10 cellular contexts compared by ENCODE assay signal in the genomic region with DNA sequence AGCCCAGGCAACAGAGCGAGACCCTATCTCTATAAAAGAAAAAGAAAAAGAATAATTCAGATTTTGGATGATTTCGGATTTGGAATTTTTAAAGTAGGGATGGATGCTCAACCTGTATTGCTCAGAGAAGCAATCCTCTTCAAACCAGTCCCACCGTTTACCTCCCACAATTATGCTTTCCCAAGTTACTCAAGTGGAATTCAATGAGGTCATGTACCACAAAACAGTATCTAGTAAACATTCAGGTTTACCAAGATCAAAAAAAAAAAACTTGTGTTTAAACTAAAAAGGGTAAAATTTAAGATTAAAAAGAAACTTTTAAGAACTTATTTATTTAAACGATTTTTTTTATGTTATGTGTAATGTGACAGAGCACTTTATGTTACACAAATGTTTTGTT. TPM values are rescaled to one million over a fixed set of nuclear protein-coding genes. Genes with fewer than 3 reads are reported as not detected.
DNase-seq lines count a peak whose midpoint lies in the region; ATAC-seq and TF ChIP-seq lines count a peak whose summit lies in the region.
"Had no signal": no experiment of that assay in that cellular context is flagged by ENCODE, and none has a peak within 500 bp of the region (broad histone marks: within the 10 kb centered on the region; RNA-seq: fewer than 3 reads in every experiment).

No MANE protein-coding gene starts in this region.

- no peaks in the 10 kb centered on the region for H3K9me2 ChIP-seq in DOHH2 (replicated peaks; ENCODE audit: control insufficient read depth, low read length)

- peak overlapping the region; percentile 94 for H3K4me3 ChIP-seq in DOHH2 (ENCODE audit: low read length)
- peak overlapping the region; percentile 92 for H3K4me3 ChIP-seq in MG63
- H3K4me3 ChIP-seq in effector memory CD4-positive, alpha-beta T cell (ENCODE audit: insufficient read depth, low read depth, low read length, poor library complexity, severe bottlenecking) = peak overlapping the region; percentile 12
- H3K4me3 ChIP-seq in neuron (ENCODE audit: low read length) = peak overlapping the region; percentile 83
- H3K4me3 ChIP-seq in body of pancreas = no peak overlapping the region

- H3K9me3 ChIP-seq in DOHH2 (ENCODE audit: control insufficient read depth, insufficient read depth, low read length) (no peaks in the 10 kb centered on the region), MG63 (no peaks in the 10 kb centered on the region), neuron (ENCODE audit: low read length) (peaks cover 4% of the 10 kb centered on the region), body of pancreas (no peaks in the 10 kb centered on the region)
- no peaks in the 10 kb centered on the region for H3K9me3 ChIP-seq in effector memory CD4-positive, alpha-beta T cell (ENCODE audit: control insufficient read depth, low read length)

- H3K27ac ChIP-seq in DOHH2 (ENCODE audit: low read depth, low read length) (no peak overlapping the region), body of pancreas (no peak overlapping the region)
- H3K27ac ChIP-seq in effector memory CD4-positive, alpha-beta T cell (ENCODE audit: insufficient read depth, low read length, poor library complexity, severe bottlenecking) = no peak overlapping the region

- no peak for TF ChIP-seq POLR2A in body of pancreas (IDR thresholded peaks at IDR 0.05)

- peaks cover 9% of the 10 kb centered on the region for H3F3A ChIP-seq in DOHH2 (ENCODE audit: control insufficient read depth, insufficient read depth)

- H3K4me1 ChIP-seq in DOHH2 (ENCODE audit: control insufficient read depth, low read length) (peaks cover 24% of the 10 kb centered on the region), neuron (ENCODE audit: insufficient read depth, low read length) (peaks cover 34% of the 10 kb centered on the region), body of pancreas (peaks cover 34% of the 10 kb centered on the region)
- peaks cover 15% of the 10 kb centered on the region for H3K4me1 ChIP-seq in effector memory CD4-positive, alpha-beta T cell (ENCODE audit: control insufficient read depth, insufficient read depth, low read length, poor library complexity, severe bottlenecking)

- H3K36me3 ChIP-seq in DOHH2 (ENCODE audit: control insufficient read depth, low read length) (peaks cover 62% of the 10 kb centered on the region), MG63 (peaks cover 41% of the 10 kb centered on the region), neuron (ENCODE audit: insufficient read depth, low read length) (peaks cover 36% of the 10 kb centered on the region), body of pancreas (replicated peaks in 1 of 2; ENCODE audit: insufficient read depth in 1 of 2, low read depth in 2 of 2) (peaks cover 0 to 19% of the 10 kb centered on the region in 2 donors)
- H3K36me3 ChIP-seq in effector memory CD4-positive, alpha-beta T cell (ENCODE audit: control insufficient read depth, insufficient read depth, low read length) = peaks cover 29% of the 10 kb centered on the region

- intact Hi-C loops in body of pancreas (cut with DNase I) = no loop called here

- H3K27me3 ChIP-seq in DOHH2 (ENCODE audit: control insufficient read depth, low read length) = no peaks in the 10 kb centered on the region
- H3K27me3 ChIP-seq in MG63 = no peaks in the 10 kb centered on the region
- H3K27me3 ChIP-seq in effector memory CD4-positive, alpha-beta T cell (replicated peaks; ENCODE audit: control insufficient read depth, insufficient read depth, low read length, poor library complexity, severe bottlenecking) = no peaks in the 10 kb centered on the region
- H3K27me3 ChIP-seq in neuron (ENCODE audit: insufficient read depth, low read length) = no peaks in the 10 kb centered on the region
- H3K27me3 ChIP-seq in body of pancreas = no peaks in the 10 kb centered on the region

- TF ChIP-seq CTCF in DOHH2 (IDR thresholded peaks at IDR 0.05; ENCODE audit: low read depth, low read length, poor library complexity, severe bottlenecking) (no peak), body of pancreas (IDR thresholded peaks at IDR 0.05) (no peak)

- 56 to 58% methylated on average over 4 of the region's 4 CpGs for WGBS in body of pancreas, 2 donors

- peaks cover 72% of the 10 kb centered on the region for H3K79me2 ChIP-seq in DOHH2 (ENCODE audit: control insufficient read depth, low read length)

- DNase-seq in MG63 (no peak), T1000 (lab: John Stamatoyannopoulos, UW) (no peak), body of pancreas (no peak)
- no peak for DNase-seq in effector memory CD4-positive, alpha-beta T cell
- DNase-seq: central memory CD4-positive, alpha-beta T cell had no signal

- H4K20me1 ChIP-seq in DOHH2 (ENCODE audit: control insufficient read depth, insufficient read depth, low read depth, low read length) = peaks cover 12% of the 10 kb centered on the region; the same call in 1 of the 2 replicates

- peak overlapping the region; percentile 86 for H3K4me2 ChIP-seq in DOHH2 (ENCODE audit: low read length)

- ATAC-seq in HG03378 (IDR thresholded peaks at IDR 0.05; ENCODE audit: unreplicated experiment) (no peak), GM18870 (IDR thresholded peaks at IDR 0.05; ENCODE audit: unreplicated experiment) (no peak), body of pancreas (no peak)
- ATAC-seq: stimulated activated memory B cell treated with anti-CD40 and anti-IgM and Interleukin-4, amounts not matched to agents 10 μg/mL and 1 μg/mL and 100 μg/mL, for 72 hours had no signal

- no peak overlapping the region for H2AFZ ChIP-seq in neuron (ENCODE audit: low read depth, low read length)

RNA-seq across cellular contexts. Expression of a gene that starts 2.5 kb away (rescaled TPM):
- 28.1 and 31.4 TPM in 2 replicates for total RNA-seq in MG63 (2014; rRNA removed; shearing (Covaris generic); ENCODE audit: low replicate concordance)
- total RNA-seq in body of pancreas = 10 to 100 TPM; 24.4 to 67.6 TPM

RNA-seq across cellular contexts. Expression of a gene that starts 14.8 kb away (rescaled TPM):
- total RNA-seq in MG63 (2014; rRNA removed; shearing (Covaris generic); ENCODE audit: low replicate concordance) = 19.6 and 29.0 TPM in 2 replicates
- 1 to 10 TPM; 2.9 to 4.9 TPM for total RNA-seq in body of pancreas

Comparison
In these comparisons a context has a peak if more than half of its experiments do, and no peak if none do; other contexts are left out.
1. H3K4me3 ChIP-seq: peak in DOHH2 (single experiment), MG63 (single experiment), effector memory CD4-positive, alpha-beta T cell (single experiment) and neuron (single experiment); none in body of pancreas (0 of 2).